Comparison of ENCODE assay signal across 8 cellular contexts in the genomic region with DNA sequence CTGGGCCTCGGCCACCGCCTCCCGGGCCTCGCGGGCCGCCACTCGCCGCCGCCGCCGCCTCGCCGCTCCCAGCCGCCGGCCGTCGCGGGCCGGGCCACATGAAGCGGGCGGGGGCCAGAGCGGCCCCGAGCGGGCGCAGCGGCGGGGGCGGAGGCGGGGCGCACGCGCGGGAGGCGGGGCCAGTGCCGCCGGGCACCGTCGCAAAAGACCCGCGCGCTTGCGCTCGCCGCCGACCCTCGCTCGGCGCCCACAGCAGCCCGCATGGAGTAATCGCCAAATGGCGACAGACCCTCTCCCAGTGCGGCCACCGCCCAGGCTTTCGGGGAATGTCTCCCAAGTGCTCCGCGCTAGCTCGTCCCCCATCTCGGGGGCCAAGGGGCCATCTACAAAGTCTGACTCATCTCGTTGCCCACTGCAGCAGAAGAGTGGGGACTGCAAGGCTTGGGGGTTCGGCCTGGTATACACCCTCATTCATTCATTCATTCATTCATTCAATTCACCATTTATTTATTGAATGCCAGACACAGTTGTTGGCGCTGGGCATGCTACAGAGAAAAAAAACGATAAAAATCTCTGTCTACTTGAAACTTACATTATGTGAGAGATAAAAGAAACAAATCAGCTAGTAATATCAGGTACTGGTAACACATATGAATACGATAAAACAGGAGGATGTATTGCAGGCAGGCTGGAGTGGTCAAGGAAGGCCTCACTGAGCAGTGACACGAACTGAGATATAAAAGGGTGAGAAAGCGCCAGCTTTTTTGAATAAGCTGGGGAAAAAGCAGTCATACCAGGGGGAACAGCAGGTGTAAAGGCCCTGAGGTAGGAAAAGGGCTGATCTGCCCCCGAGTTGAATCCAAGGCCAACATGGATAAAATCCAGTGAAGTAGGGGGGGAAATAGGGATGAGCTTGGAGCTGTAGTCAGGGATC. TPM values are rescaled to one million over a fixed set of nuclear protein-coding genes. Genes with fewer than 3 reads are reported as not detected.
DNase-seq lines count a peak whose midpoint lies in the region; ATAC-seq, FAIRE-seq and TF ChIP-seq lines count a peak whose summit lies in the region.

A gene with protein sequence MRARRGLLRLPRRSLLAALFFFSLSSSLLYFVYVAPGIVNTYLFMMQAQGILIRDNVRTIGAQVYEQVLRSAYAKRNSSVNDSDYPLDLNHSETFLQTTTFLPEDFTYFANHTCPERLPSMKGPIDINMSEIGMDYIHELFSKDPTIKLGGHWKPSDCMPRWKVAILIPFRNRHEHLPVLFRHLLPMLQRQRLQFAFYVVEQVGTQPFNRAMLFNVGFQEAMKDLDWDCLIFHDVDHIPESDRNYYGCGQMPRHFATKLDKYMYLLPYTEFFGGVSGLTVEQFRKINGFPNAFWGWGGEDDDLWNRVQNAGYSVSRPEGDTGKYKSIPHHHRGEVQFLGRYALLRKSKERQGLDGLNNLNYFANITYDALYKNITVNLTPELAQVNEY (minus strand): TSS at position 100 of the 934 bp plus-strand sequence. CDS start 188 bp downstream, outside the sequence.

- peak; percentile 82 to 96 for DNase-seq in NCI-H446 (lab: John Stamatoyannopoulos, UW)
- peak; percentile 77 for DNase-seq in activated CD4-positive, CD25-positive, alpha-beta regulatory T cell treated with anti-CD3 and anti-CD28 coated beads, Interleukin-2, amount 50 U/mL, for 72 hours
- DNase-seq in cerebellum (ENCODE audit: low spot score) = peak; percentile 89
- no peak for DNase-seq in keratinocyte (ENCODE audit: low read depth, low spot score)
- DNase-seq in stimulated activated CD4-positive, alpha-beta T cell treated with anti-CD3 and anti-CD28 coated beads, Interleukin-12 subunit alpha, Interleukin-12 subunit beta, amount 100 ng/mL, for 4 hours = peak; percentile 67

- H3K9ac ChIP-seq in keratinocyte (ENCODE audit: control insufficient read depth, extremely low read depth, insufficient read depth, low read length) = peak within 1 kb of the TSS; percentile 85

- FAIRE-seq in keratinocyte (lab: Jason Lieb, UNC) = no peak

- no peaks in the 10 kb centered on the region for H4K20me1 ChIP-seq in keratinocyte (ENCODE audit: control insufficient read depth, extremely low read depth, insufficient read depth, low read length)

- 0 out of 2 replicates have a peak, but pooled peaks have one; percentile 2 for TF ChIP-seq CTCF in 22Rv1 (IDR thresholded peaks at IDR 0.05)
- no peak for TF ChIP-seq CTCF in keratinocyte (optimal IDR thresholded peaks at IDR 0.05 in 1 of 3, IDR thresholded peaks at IDR 0.05 in 1 of 3, conservative IDR thresholded peaks at IDR 0.05 in 1 of 3; ENCODE audit: extremely low read depth in 1 of 3, insufficient read depth in 2 of 3, low read length in 3 of 3)

- H3K79me2 ChIP-seq in keratinocyte (ENCODE audit: control insufficient read depth, insufficient read depth, low read length) = peaks cover 42% of the 10 kb centered on the region

- peak within 1 kb of the TSS; percentile 97 for H2AFZ ChIP-seq in keratinocyte (ENCODE audit: control insufficient read depth, low read length)

- H3K4me1 ChIP-seq in keratinocyte (ENCODE audit: control insufficient read depth, extremely low read depth, insufficient read depth, low read length) = peaks cover 18% of the 10 kb centered on the region

- dilution Hi-C loops in keratinocyte (cut with MboI; ENCODE audit: extremely low pct_ligation_motif_present, low sequenced_read_pairs) = no loop called here

- no peaks in the 10 kb centered on the region for H3K36me3 ChIP-seq in keratinocyte (ENCODE audit: control insufficient read depth in 2 of 2, extremely low read depth in 1 of 2, insufficient read depth in 2 of 2, low read length in 2 of 2)

- H3K27me3 ChIP-seq in keratinocyte (ENCODE audit: control insufficient read depth, extremely low read depth, insufficient read depth, low read length) = no peaks in the 10 kb centered on the region

- peak within 1 kb of the TSS; percentile 86 for H3K4me2 ChIP-seq in keratinocyte (ENCODE audit: control insufficient read depth, extremely low read depth, insufficient read depth, low read depth, low read length)

- H3K4me3 ChIP-seq in keratinocyte (ENCODE audit: control insufficient read depth in 2 of 3, extremely low read depth in 1 of 3, insufficient read depth in 2 of 3, low read depth in 1 of 3, low read length in 3 of 3) = peak within 1 kb of the TSS; percentile 84 to 92 (median 89)

- peaks cover 2% of the 10 kb centered on the region for H3K9me1 ChIP-seq in keratinocyte (ENCODE audit: control insufficient read depth, extremely low read depth, insufficient read depth, low read length)

- no peaks in the 10 kb centered on the region for H3K9me3 ChIP-seq in keratinocyte (ENCODE audit: control insufficient read depth, low read depth, low read length)

- peak; percentile 79 for ATAC-seq in GM18511 (IDR thresholded peaks at IDR 0.05; ENCODE audit: unreplicated experiment)
- peak; percentile 85 for ATAC-seq in HG03045 (IDR thresholded peaks at IDR 0.05; ENCODE audit: unreplicated experiment)

- H3K27ac ChIP-seq in 22Rv1 = peak within 1 kb of the TSS; percentile 38; the same call in 1 of the 2 replicates
- H3K27ac ChIP-seq in keratinocyte (ENCODE audit: control insufficient read depth, insufficient read depth, low read length) = peak within 1 kb of the TSS; percentile 76

RNA-seq across cellular contexts. Expression of the gene that starts here (rescaled TPM):
- total RNA-seq in cerebellum = 38.2 TPM
- polyA plus RNA-seq in keratinocyte = 20.1 to 27.8 TPM (median 23.5 TPM) in 3 replicates
- 3.7 TPM for polyA plus RNA-seq in keratinocyte (2011; ENCODE audit: low read depth)
- polyA plus RNA-seq in keratinocyte (2011; cell fraction: cytosol; rRNA removed) = 19.5 and 27.6 TPM in 2 replicates
- 24.8 and 27.3 TPM in 2 replicates for polyA plus RNA-seq in keratinocyte (2011; cell fraction: nucleus; rRNA removed)
- 9.1 and 16.7 TPM in 2 replicates for polyA plus RNA-seq in keratinocyte (2012; ENCODE audit: low replicate concordance)
- 21.8 to 23.9 TPM (median 23.2 TPM) in 3 replicates for polyA minus RNA-seq in keratinocyte
- 21.5 TPM for polyA minus RNA-seq in keratinocyte (2011; cell fraction: cytosol; rRNA and poly(A)+ RNA removed)
- 15.6 and 26.1 TPM in 2 replicates for polyA minus RNA-seq in keratinocyte (2011; cell fraction: nucleus; rRNA and poly(A)+ RNA removed)
